ENCODE assay signal across 17 cellular contexts in genomic region chr13:24142453-24142852, GRCh38. TPM values are rescaled to one million over a fixed set of nuclear protein-coding genes. Genes with fewer than 3 reads are reported as not detected.
A peak's percentile ranks its signal among the peaks of the same experiment; 100 is the strongest.
DNase-seq lines count a peak whose midpoint lies in the region; ATAC-seq and TF ChIP-seq lines count a peak whose summit lies in the region.
"Had no signal": no experiment of that assay in that cellular context is flagged by ENCODE, and none has a peak within 500 bp of the region (broad histone marks: within the 10 kb centered on the region; RNA-seq: fewer than 3 reads in every experiment).

No MANE protein-coding gene starts in this region.

- no peak overlapping the region for H3K9ac ChIP-seq in mesenchymal stem cell (ENCODE audit: low read length)
- H3K9ac ChIP-seq: GM23248 had no signal

- H3K14ac ChIP-seq in mesenchymal stem cell (ENCODE audit: low read length in 2 of 2): no peak overlapping the region

- no peak overlapping the region for H2AFZ ChIP-seq in mesenchymal stem cell (ENCODE audit: low read depth, low read length)
- H2AFZ ChIP-seq: GM23248 had no signal

- no peaks in the 10 kb centered on the region for H3K79me1 ChIP-seq in mesenchymal stem cell (replicated peaks; ENCODE audit: low read length, poor library complexity, severe bottlenecking)

- intact Hi-C loops in stomach (cut with DNase I; ENCODE audit: low total_unique reads): no loop called here

- DNase-seq in WTC11 (ENCODE audit: low spot score): no peak
- no peak for DNase-seq in mesenchymal stem cell
- no peak for DNase-seq in right atrium auricular region (ENCODE audit: low spot score)
- no peak for DNase-seq in stomach
- DNase-seq: CD4-positive, alpha-beta T cell; CD8-positive, alpha-beta memory T cell; DMS 273 treated with DMSO at 0.1 percent for 48 hours; EL; GDM1; GM23248; H7; HCEC 1CT had no signal

- no peak overlapping the region for H3K4me3 Mint-ChIP-seq in WTC11
- H3K4me3 Mint-ChIP-seq: CD14-positive monocyte; CD4-positive, alpha-beta T cell; CD8-positive, alpha-beta memory T cell had no signal

- no peaks in the 10 kb centered on the region for H3K4me1 ChIP-seq in HEK293 (ENCODE audit: control insufficient read depth, insufficient read depth, low read length)
- H3K4me1 ChIP-seq in mesenchymal stem cell (ENCODE audit: control insufficient read depth, insufficient read depth, low read depth, low read length): peaks cover 5% of the 10 kb centered on the region
- H3K4me1 ChIP-seq in right atrium auricular region: no peaks in the 10 kb centered on the region
- H3K4me1 ChIP-seq in stomach: peaks cover under 1 to 21% (median 13%) of the 10 kb centered on the region in 4 donors

- no peak overlapping the region for H3K27ac ChIP-seq in HEK293 (ENCODE audit: extremely low read depth, low read depth, low read length)
- no peak overlapping the region for H3K27ac ChIP-seq in mesenchymal stem cell (ENCODE audit: low read length, poor library complexity, severe bottlenecking)
- no peak overlapping the region for H3K27ac ChIP-seq in right atrium auricular region
- H3K27ac ChIP-seq in stomach: no peak overlapping the region
- H3K27ac ChIP-seq: GM23248 had no signal

- peak overlapping the region; percentile 19 for H2AK5ac ChIP-seq in mesenchymal stem cell (ENCODE audit: low read length, severe bottlenecking)

- H3K27me3 ChIP-seq in mesenchymal stem cell (ENCODE audit: control insufficient read depth in 1 of 2, insufficient read depth in 1 of 2, low read length in 2 of 2): no peaks in the 10 kb centered on the region
- no peaks in the 10 kb centered on the region for H3K27me3 ChIP-seq in right atrium auricular region
- H3K27me3 ChIP-seq in stomach: no peaks in the 10 kb centered on the region

- H3K4ac ChIP-seq in mesenchymal stem cell (ENCODE audit: low read depth in 1 of 2, low read length in 2 of 2): no peak overlapping the region

- H3K9me3 ChIP-seq in HEK293 (ENCODE audit: control insufficient read depth, insufficient read depth, low read depth, low read length) (no peaks in the 10 kb centered on the region), mesenchymal stem cell (ENCODE audit: control insufficient read depth, low read length) (no peaks in the 10 kb centered on the region), right atrium auricular region (no peaks in the 10 kb centered on the region), stomach (no peaks in the 10 kb centered on the region)

- no peak overlapping the region for H3K27ac Mint-ChIP-seq in WTC11
- H3K27ac Mint-ChIP-seq: CD4-positive, alpha-beta T cell had no signal

- no peak for TF ChIP-seq POLR2A in stomach (IDR thresholded peaks at IDR 0.05)

- POLR2A ChIA-PET in HEK293 (lab: Yijun Ruan, JAX) (no interaction called here), WTC11 (lab: Charles Lee) (no interaction called here)

- no peaks in the 10 kb centered on the region for H3K36me3 Mint-ChIP-seq in WTC11
- H3K36me3 Mint-ChIP-seq: CD14-positive monocyte; CD8-positive, alpha-beta memory T cell had no signal

- no peak overlapping the region for H2BK5ac ChIP-seq in mesenchymal stem cell (ENCODE audit: low read depth, low read length, poor library complexity, severe bottlenecking)

- no peak for ATAC-seq in WTC11
- no peak for ATAC-seq in HG02973 (IDR thresholded peaks at IDR 0.05; ENCODE audit: unreplicated experiment)
- no peak for ATAC-seq in GM21390 (IDR thresholded peaks at IDR 0.05; ENCODE audit: unreplicated experiment)
- ATAC-seq: GM12878 had no signal

- H3K4me3 ChIP-seq in HEK293 (ENCODE audit: low read depth, low read length) (no peak overlapping the region), mesenchymal stem cell (ENCODE audit: insufficient read depth in 1 of 2, low read depth in 1 of 2, low read length in 2 of 2) (no peak overlapping the region), right atrium auricular region (no peak overlapping the region), stomach (no peak overlapping the region)
- H3K4me3 ChIP-seq: GM12878, GM23248 had no signal

- no peak overlapping the region for H3K4me2 ChIP-seq in mesenchymal stem cell (ENCODE audit: low read length, poor library complexity, severe bottlenecking)

- H2BK15ac ChIP-seq in mesenchymal stem cell (ENCODE audit: low read depth, poor library complexity, severe bottlenecking): no peak overlapping the region

- H3K23ac ChIP-seq in mesenchymal stem cell (ENCODE audit: low read length in 2 of 2): no peak overlapping the region

- H3K36me3 ChIP-seq in HEK293 (ENCODE audit: control insufficient read depth in 2 of 2, insufficient read depth in 1 of 2, low read length in 2 of 2) (no peaks in the 10 kb centered on the region), mesenchymal stem cell (ENCODE audit: control insufficient read depth in 1 of 2, insufficient read depth in 2 of 2, low read depth in 1 of 2, low read length in 2 of 2) (peaks cover 0 to 4% of the 10 kb centered on the region in 2 experiments), right atrium auricular region (no peaks in the 10 kb centered on the region), stomach (no peaks in the 10 kb centered on the region)

- no peak overlapping the region for H2BK120ac ChIP-seq in mesenchymal stem cell (ENCODE audit: low read depth, low read length)

- TF ChIP-seq CTCF in HEK293 (tag by site-specific recombination; IDR thresholded peaks at IDR 0.05): no peak
- no peak for TF ChIP-seq CTCF in WTC11 (IDR thresholded peaks at IDR 0.05)
- TF ChIP-seq CTCF in right atrium auricular region (IDR thresholded peaks at IDR 0.05): no peak
- TF ChIP-seq CTCF in stomach (IDR thresholded peaks at IDR 0.05): no peak

- H4K91ac ChIP-seq in mesenchymal stem cell (ENCODE audit: low read length): no peak overlapping the region

- TF ChIP-seq EP300 in stomach (IDR thresholded peaks at IDR 0.05): no peak

- no peak overlapping the region for H2BK12ac ChIP-seq in mesenchymal stem cell (ENCODE audit: low read length in 2 of 2)

- no peaks in the 10 kb centered on the region for H3K9me3 Mint-ChIP-seq in WTC11
- H3K9me3 Mint-ChIP-seq: CD4-positive, alpha-beta T cell; CD8-positive, alpha-beta memory T cell had no signal

- CTCF ChIA-PET in HEK293 (lab: Yijun Ruan, JAX): interaction anchor here (1.4 kb wide), 1 partner anchor 182 kb away, joined by 3 read pairs; no protein-coding TSS in a partner anchor
- CTCF ChIA-PET in WTC11 (lab: Charles Lee): interaction anchor here (1.3 kb wide), 1 partner anchor 89 kb away, joined by 3 read pairs; no protein-coding TSS in a partner anchor

- H4K8ac ChIP-seq in mesenchymal stem cell (ENCODE audit: low read length): no peak overlapping the region

- no peak overlapping the region for H3K18ac ChIP-seq in mesenchymal stem cell (ENCODE audit: low read depth in 1 of 2, low read length in 2 of 2)

- H3K4me1 Mint-ChIP-seq in WTC11: peaks cover 40% of the 10 kb centered on the region
- H3K4me1 Mint-ChIP-seq: CD14-positive monocyte; CD8-positive, alpha-beta memory T cell had no signal

- H3K27me3 Mint-ChIP-seq in WTC11 (ENCODE audit: low read depth): no peaks in the 10 kb centered on the region; the same call in 1 of the 2 replicates
- H3K27me3 Mint-ChIP-seq: CD4-positive, alpha-beta T cell had no signal

- WGBS in mesenchymal stem cell: 92% methylated on average over 1 of the region's 1 CpG
- WGBS in stomach, 5 donors: 72 to 86% (median 80%) methylated on average over 1 of the region's 1 CpG

TF ChIP-seq in HEK293, 187 proteins besides CTCF, POLR2A, EP300 and RAD21 (continues in another document):
- TF ChIP-seq ZNF513 (tag by site-specific recombination; IDR thresholded peaks at IDR 0.05): peak; percentile 62; the same call in 1 of the 2 replicates
- TF ChIP-seq ZNF366 (tag by site-specific recombination; conservative IDR thresholded peaks at IDR 0.05): peak; percentile 39; the same call in 1 of the 2 replicates

TF ChIP-seq in WTC11, 78 proteins besides CTCF, POLR2A, EP300 and RAD21 (continues in another document):
- TF ChIP-seq KAT7 (CRISPR knock-in tag; IDR thresholded peaks at IDR 0.05; ENCODE audit: borderline replicate concordance) (no peak), GRHL2 (CRISPR knock-in tag; IDR thresholded peaks at IDR 0.05; ENCODE audit: insufficient replicate concordance, severe bottlenecking) (no peak), ZNF512 (CRISPR knock-in tag; IDR thresholded peaks at IDR 0.05; ENCODE audit: borderline replicate concordance) (0 out of 2 replicates have a peak, but pooled peaks have one; percentile 51), ZNF281 (CRISPR knock-in tag; IDR thresholded peaks at IDR 0.05) (no peak)

RNA-seq across cellular contexts. Expression of gene SPATA13, which starts 18.1 kb away (rescaled TPM):
- total RNA-seq in WTC11 (2021) (22.1 to 29.0 TPM (median 23.1 TPM) in 3 replicates), right atrium auricular region (10 to 100 TPM; 10.0 to 14.1 TPM), stomach (100 to 1,000 TPM in 1 of 5 donors, 10 to 100 TPM in 4; 46.7 to 156 (median 71.6) TPM)
- polyA plus RNA-seq in mesenchymal stem cell (2013, experiment 1 of 2): 5.8 TPM
- 6.8 TPM for polyA plus RNA-seq in mesenchymal stem cell (2013, experiment 2 of 2)
- polyA plus RNA-seq in stomach: 10 to 100 TPM in 2 of 3 donors, 1 to 10 TPM in 1; 3.6 to 24.4 (median 13.8) TPM
